Comparison of ENCODE assay signal across 9 cellular contexts in genomic region chr5:177369913-177370487, GRCh38. TPM values are rescaled to one million over a fixed set of nuclear protein-coding genes. Genes with fewer than 3 reads are reported as not detected.
DNase-seq lines count a peak whose midpoint lies in the region; ATAC-seq and TF ChIP-seq lines count a peak whose summit lies in the region.
"Had no signal": no experiment of that assay in that cellular context is flagged by ENCODE, and none has a peak within 500 bp of the region (broad histone marks: within the 10 kb centered on the region; RNA-seq: fewer than 3 reads in every experiment).

No MANE protein-coding gene starts in this region.

- H3K56ac ChIP-seq in H9 (ENCODE audit: insufficient read length, low read depth, low read length), result no peak overlapping the region

- H4K8ac ChIP-seq in H9 (replicated peaks; ENCODE audit: insufficient read length, low read depth, low read length), result no peak overlapping the region

- H3K4me2 ChIP-seq in H9 (ENCODE audit: insufficient read depth, insufficient read length, low read length) (peak overlapping the region; percentile 33), hepatocyte (no peak overlapping the region)

- no peak overlapping the region for H2BK20ac ChIP-seq in H9 (ENCODE audit: low read depth, low read length, poor library complexity, severe bottlenecking)

- H3K18ac ChIP-seq in H9 (ENCODE audit: insufficient read length, low read depth, low read length), result peak overlapping the region; percentile 72

- no peaks in the 10 kb centered on the region for H3K36me3 ChIP-seq in hepatocyte (replicated peaks; ENCODE audit: insufficient read depth, low read depth)

- no peak overlapping the region for H3K4ac ChIP-seq in H9 (ENCODE audit: low read depth, low read length)

- no peak overlapping the region for H2BK12ac ChIP-seq in H9 (ENCODE audit: insufficient read length, low read depth, low read length)

- peaks cover 8 to 22% (median 8%) of the 10 kb centered on the region in 3 experiments for H3K36me3 Mint-ChIP-seq in H9 (ENCODE audit: insufficient read depth in 1 of 3, low read depth in 3 of 3)
- H3K36me3 Mint-ChIP-seq in activated CD4-positive, alpha-beta memory T cell treated with anti-CD3 and anti-CD28 coated beads, Interleukin-2, amount 10 ng/mL, durations not matched to agents 7 days and 5 days (ENCODE audit: low read depth), result peaks cover 69% of the 10 kb centered on the region
- H3K36me3 Mint-ChIP-seq in stimulated activated naive B cell treated with anti-CD40 and anti-IgM and Interleukin-4, amounts not matched to agents 10 μg/mL and 1 μg/mL and 100 μg/mL, for 72 hours, result peaks cover 27 to 54% of the 10 kb centered on the region in 2 donors

- H2BK120ac ChIP-seq in H9 (ENCODE audit: low read depth, low read length, poor library complexity, severe bottlenecking), result no peak overlapping the region

- no peak for TF ChIP-seq CTCF in H9 (conservative IDR thresholded peaks at IDR 0.05)
- TF ChIP-seq CTCF in hepatocyte (IDR thresholded peaks at IDR 0.05; ENCODE audit: poor library complexity), result no peak

- no peak overlapping the region for H4K91ac ChIP-seq in H9 (ENCODE audit: insufficient read length, low read depth, low read length)

- no peak overlapping the region for H3K27ac ChIP-seq in H9 (ENCODE audit: insufficient read length, low read depth, low read length)
- H3K27ac ChIP-seq in hepatocyte, result peak overlapping the region; percentile 45

- H3K9ac ChIP-seq in H9 (ENCODE audit: extremely low read depth, insufficient read length, low read length), result no peak overlapping the region

- CTCF ChIA-PET in activated CD4-positive, alpha-beta memory T cell treated with anti-CD3 and anti-CD28 coated beads, Interleukin-2, amount 10 ng/mL, durations not matched to agents 7 days and 5 days (lab: Charles Lee), result interaction anchor here (1.2 to 7.2 kb wide), 6 partner anchors 8 to 85 kb away, joined by 3 to 94 read pairs (median 18); partner anchors contain the start of gene RGS14

- H3K9me3 ChIP-seq in H9 (ENCODE audit: control insufficient read depth, low read depth, low read length) (no peaks in the 10 kb centered on the region), hepatocyte (ENCODE audit: low read depth) (no peaks in the 10 kb centered on the region)

- H3K27ac Mint-ChIP-seq in H9, result peak overlapping the region in 2 of 3 experiments; percentile 6 to 83; a peak in 2 of 7 replicates
- peak overlapping the region; percentile 10 for H3K27ac Mint-ChIP-seq in activated CD4-positive, alpha-beta memory T cell treated with anti-CD3 and anti-CD28 coated beads, Interleukin-2, amount 10 ng/mL, durations not matched to agents 7 days and 5 days
- peak overlapping the region; percentile 6 for H3K27ac Mint-ChIP-seq in stimulated activated naive B cell treated with anti-CD40 and anti-IgM and Interleukin-4, amounts not matched to agents 10 μg/mL and 1 μg/mL and 100 μg/mL, for 72 hours

- DNase-seq in H9, result no peak
- DNase-seq in activated CD4-positive, alpha-beta memory T cell treated with anti-CD3 and anti-CD28 coated beads, Interleukin-2, amount 10 ng/mL, durations not matched to agents 7 days and 5 days, result no peak
- DNase-seq in hepatocyte (ENCODE audit: low spot score), result no peak
- DNase-seq in stimulated activated naive B cell treated with anti-CD40 and anti-IgM and Interleukin-4, amounts not matched to agents 10 μg/mL and 1 μg/mL and 100 μg/mL, for 72 hours, result no peak
- DNase-seq in inferior parietal cortex (ENCODE audit: extremely low spot score), result no peak
- no peak for DNase-seq in amygdala (lab: John Stamatoyannopoulos, UW)
- DNase-seq: NCI-H510A had no signal

- H3K4me1 ChIP-seq in H9 (ENCODE audit: insufficient read depth, low read length) (peaks cover 11% of the 10 kb centered on the region; the same call in 1 of the 2 replicates), hepatocyte (ENCODE audit: insufficient read depth) (peaks cover 16% of the 10 kb centered on the region)

- H3K27me3 ChIP-seq in H9 (ENCODE audit: insufficient read depth, low read length) (no peaks in the 10 kb centered on the region; the same call in 1 of the 2 replicates), hepatocyte (no peaks in the 10 kb centered on the region)

- no peak overlapping the region for H4K5ac ChIP-seq in H9 (ENCODE audit: insufficient read length, low read depth, low read length)

- H3K4me3 Mint-ChIP-seq in H9, result peak overlapping the region in 1 of 2 experiments; percentile 56; a peak in 3 of 5 replicates
- H3K4me3 Mint-ChIP-seq in activated CD4-positive, alpha-beta memory T cell treated with anti-CD3 and anti-CD28 coated beads, Interleukin-2, amount 10 ng/mL, durations not matched to agents 7 days and 5 days, result no peak overlapping the region
- H3K4me3 Mint-ChIP-seq in stimulated activated naive B cell treated with anti-CD40 and anti-IgM and Interleukin-4, amounts not matched to agents 10 μg/mL and 1 μg/mL and 100 μg/mL, for 72 hours, result peak overlapping the region in 1 of 2 donors; percentile 4

- H3T11ph ChIP-seq in H9 (ENCODE audit: low read length), result no peak overlapping the region

- H2AK5ac ChIP-seq in H9 (ENCODE audit: insufficient read length, low read length), result no peak overlapping the region

- H3K14ac ChIP-seq in H9 (ENCODE audit: insufficient read depth, low read length), result peak overlapping the region; percentile 59

- H4K20me1 ChIP-seq in H9 (ENCODE audit: control insufficient read depth, insufficient read depth, insufficient read length) (no peaks in the 10 kb centered on the region), hepatocyte (ENCODE audit: insufficient read depth, poor library complexity, severe bottlenecking) (no peaks in the 10 kb centered on the region)

- H3K9me3 Mint-ChIP-seq in H9, result no peaks in the 10 kb centered on the region; a peak in 1 of 5 replicates
- no peaks in the 10 kb centered on the region for H3K9me3 Mint-ChIP-seq in activated CD4-positive, alpha-beta memory T cell treated with anti-CD3 and anti-CD28 coated beads, Interleukin-2, amount 10 ng/mL, durations not matched to agents 7 days and 5 days
- H3K9me3 Mint-ChIP-seq in stimulated activated naive B cell treated with anti-CD40 and anti-IgM and Interleukin-4, amounts not matched to agents 10 μg/mL and 1 μg/mL and 100 μg/mL, for 72 hours, result no peaks in the 10 kb centered on the region

- peaks cover 10% of the 10 kb centered on the region for H3K23me2 ChIP-seq in H9 (ENCODE audit: insufficient read length, low read depth, low read length, poor library complexity, severe bottlenecking)

- no peaks in the 10 kb centered on the region for H3K9me2 ChIP-seq in hepatocyte (replicated peaks; ENCODE audit: insufficient read depth)

- WGBS in H9 (ENCODE audit: extremely low coverage, insufficient read length, low lambda C conversion rate), result no CpG with 5 or more reads among the region's 7 CpGs
- 85% methylated on average over 7 of the region's 7 CpGs for WGBS in hepatocyte (ENCODE audit: low lambda C conversion rate, missing lambda C conversion rate)

- no peak overlapping the region for H2BK15ac ChIP-seq in H9 (ENCODE audit: low read depth, low read length)

- peaks cover 42 to 69% of the 10 kb centered on the region in 2 experiments for H3K4me1 Mint-ChIP-seq in H9
- peaks cover 71% of the 10 kb centered on the region for H3K4me1 Mint-ChIP-seq in activated CD4-positive, alpha-beta memory T cell treated with anti-CD3 and anti-CD28 coated beads, Interleukin-2, amount 10 ng/mL, durations not matched to agents 7 days and 5 days
- H3K4me1 Mint-ChIP-seq in stimulated activated naive B cell treated with anti-CD40 and anti-IgM and Interleukin-4, amounts not matched to agents 10 μg/mL and 1 μg/mL and 100 μg/mL, for 72 hours, result peaks cover 38 to 70% of the 10 kb centered on the region in 2 donors

- no peak overlapping the region for H3K4me3 ChIP-seq in hepatocyte

- H3K23ac ChIP-seq in H9 (ENCODE audit: insufficient read length, low read depth, low read length), result no peak overlapping the region

- no peak overlapping the region for H2BK5ac ChIP-seq in H9 (ENCODE audit: insufficient read length, low read length)

- H3K79me2 ChIP-seq in H9 (ENCODE audit: insufficient read depth, low read length), result no peaks in the 10 kb centered on the region
- H3K79me2 ChIP-seq in hepatocyte, result peaks cover 5% of the 10 kb centered on the region

- peaks cover 22% of the 10 kb centered on the region for H3K27me3 Mint-ChIP-seq in H9 (ENCODE audit: low read depth)
- H3K27me3 Mint-ChIP-seq in activated CD4-positive, alpha-beta memory T cell treated with anti-CD3 and anti-CD28 coated beads, Interleukin-2, amount 10 ng/mL, durations not matched to agents 7 days and 5 days, result no peaks in the 10 kb centered on the region
- no peaks in the 10 kb centered on the region for H3K27me3 Mint-ChIP-seq in stimulated activated naive B cell treated with anti-CD40 and anti-IgM and Interleukin-4, amounts not matched to agents 10 μg/mL and 1 μg/mL and 100 μg/mL, for 72 hours

- H3K79me1 ChIP-seq in H9 (ENCODE audit: insufficient read depth, low read depth, low read length, poor library complexity, severe bottlenecking), result no peaks in the 10 kb centered on the region

- H2AFZ ChIP-seq in H9 (ENCODE audit: low read length), result no peak overlapping the region
- H2AFZ ChIP-seq in hepatocyte, result no peak overlapping the region

- ATAC-seq in stimulated activated naive B cell treated with anti-CD40 and anti-IgM and Interleukin-4, amounts not matched to agents 10 μg/mL and 1 μg/mL and 100 μg/mL, for 72 hours (replicated peaks), result no peak
- no peak for ATAC-seq in GM21576 (IDR thresholded peaks at IDR 0.05; ENCODE audit: unreplicated experiment)

- POLR2A ChIA-PET in activated CD4-positive, alpha-beta memory T cell treated with anti-CD3 and anti-CD28 coated beads, Interleukin-2, amount 10 ng/mL, durations not matched to agents 7 days and 5 days (lab: Charles Lee), result interaction anchor here (0.6 to 7.2 kb wide), 13 partner anchors 9 to 86 kb away, joined by 3 to 62 read pairs (median 5); partner anchors contain the start of genes LMAN2, MXD3 and RGS14

RNA-seq across cellular contexts. Expression of gene RGS14, which starts 12.3 kb away (rescaled TPM):
- total RNA-seq in H9 (2021), result 12.3 and 16.4 TPM in 2 replicates
- total RNA-seq in activated CD4-positive, alpha-beta memory T cell treated with anti-CD3 and anti-CD28 coated beads, Interleukin-2, amount 10 ng/mL, durations not matched to agents 7 days and 5 days, result 100 to 1,000 TPM; 103 to 107 TPM
- 26.1 and 36.5 TPM in 2 replicates for total RNA-seq in hepatocyte
- 30.7 and 37.0 TPM in 2 replicates for polyA plus RNA-seq in hepatocyte

RNA-seq across cellular contexts. Expression of gene SLC34A1, which starts 14.2 kb away (rescaled TPM):
- not detected in 2 replicates for total RNA-seq in H9 (2021)
- total RNA-seq in activated CD4-positive, alpha-beta memory T cell treated with anti-CD3 and anti-CD28 coated beads, Interleukin-2, amount 10 ng/mL, durations not matched to agents 7 days and 5 days, result 1 to 10 TPM; 1.4 to 1.5 TPM
- total RNA-seq in hepatocyte, result 0.12 TPM in 1 of 2 replicates, not detected in the other
- 0.33 TPM in 1 of 2 replicates, not detected in the other for polyA plus RNA-seq in hepatocyte

RNA-seq across cellular contexts. Expression of gene LMAN2, which starts 18.5 kb away (rescaled TPM):
- total RNA-seq in H9 (2021) (105 and 106 TPM in 2 replicates), hepatocyte (357 and 366 TPM in 2 replicates)
- 100 to 1,000 TPM; 145 to 149 TPM for total RNA-seq in activated CD4-positive, alpha-beta memory T cell treated with anti-CD3 and anti-CD28 coated beads, Interleukin-2, amount 10 ng/mL, durations not matched to agents 7 days and 5 days
- polyA plus RNA-seq in hepatocyte, result 381 and 391 TPM in 2 replicates

RNA-seq across cellular contexts. Expression of gene PFN3, which starts 30.5 kb away (rescaled TPM):
- total RNA-seq in H9 (2021) (not detected in 2 replicates), hepatocyte (not detected in 2 replicates)
- total RNA-seq in activated CD4-positive, alpha-beta memory T cell treated with anti-CD3 and anti-CD28 coated beads, Interleukin-2, amount 10 ng/mL, durations not matched to agents 7 days and 5 days, result not detected
- polyA plus RNA-seq in hepatocyte, result not detected in 2 replicates
- total RNA-seq: kidney had no signal

RNA-seq across cellular contexts. Expression of gene F12, which starts 39.4 kb away (rescaled TPM):
- total RNA-seq in H9 (2021), result 2.3 and 3.5 TPM in 2 replicates
- total RNA-seq in activated CD4-positive, alpha-beta memory T cell treated with anti-CD3 and anti-CD28 coated beads, Interleukin-2, amount 10 ng/mL, durations not matched to agents 7 days and 5 days, result 1 to 10 TPM; 1.5 to 1.6 TPM
- 16.5 and 18.2 TPM in 2 replicates for total RNA-seq in hepatocyte
- polyA plus RNA-seq in hepatocyte, result 46.6 and 49.8 TPM in 2 replicates
